ENCODE assay signal across 1 cellular context in genomic region chr2:84458436-84459027, GRCh38.
TF ChIP-seq lines count a peak whose summit lies in the region.

No MANE protein-coding gene starts in this region.

TF ChIP-seq in HepG2, 621 proteins besides CTCF, POLR2A, EP300 and RAD21 (continued from another document and continues in another):
- no peak for TF ChIP-seq ZBED4 (CRISPR knock-in tag; IDR thresholded peaks at IDR 0.05; ENCODE audit: borderline replicate concordance)
- TF ChIP-seq, protein P1, sequence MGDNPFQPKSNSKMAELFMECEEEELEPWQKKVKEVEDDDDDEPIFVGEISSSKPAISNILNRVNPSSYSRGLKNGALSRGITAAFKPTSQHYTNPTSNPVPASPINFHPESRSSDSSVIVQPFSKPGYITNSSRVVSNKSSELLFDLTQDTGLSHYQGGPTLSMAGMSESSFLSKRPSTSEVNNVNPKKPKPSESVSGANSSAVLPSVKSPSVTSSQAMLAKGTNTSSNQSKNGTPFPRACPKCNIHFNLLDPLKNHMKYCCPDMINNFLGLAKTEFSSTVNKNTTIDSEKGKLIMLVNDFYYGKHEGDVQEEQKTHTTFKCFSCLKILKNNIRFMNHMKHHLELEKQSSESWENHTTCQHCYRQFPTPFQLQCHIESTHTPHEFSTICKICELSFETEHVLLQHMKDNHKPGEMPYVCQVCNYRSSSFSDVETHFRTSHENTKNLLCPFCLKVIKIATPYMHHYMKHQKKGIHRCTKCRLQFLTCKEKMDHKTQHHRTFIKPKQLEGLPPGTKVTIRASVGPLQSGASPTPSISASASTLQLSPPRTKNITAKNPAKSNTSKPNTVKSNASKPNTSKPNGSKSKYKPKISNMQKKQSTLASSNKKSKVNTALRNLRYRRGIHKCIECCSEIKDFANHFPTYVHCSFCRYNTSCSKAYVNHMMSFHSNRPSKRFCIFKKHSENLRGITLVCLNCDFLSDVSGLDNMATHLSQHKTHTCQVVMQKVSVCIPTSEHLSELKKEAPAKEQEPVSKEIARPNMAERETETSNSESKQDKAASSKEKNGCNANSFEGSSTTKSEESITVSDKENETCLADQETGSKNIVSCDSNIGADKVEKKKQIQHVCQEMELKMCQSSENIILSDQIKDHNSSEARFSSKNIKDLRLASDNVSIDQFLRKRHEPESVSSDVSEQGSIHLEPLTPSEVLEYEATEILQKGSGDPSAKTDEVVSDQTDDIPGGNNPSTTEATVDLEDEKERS (CRISPR knock-in tag; IDR thresholded peaks at IDR 0.05) = no peak
- TF ChIP-seq PCBP1 (IDR thresholded peaks at IDR 0.05; ENCODE audit: borderline replicate concordance, low read depth, low read length) = no peak
- TF ChIP-seq ZNF501 (CRISPR knock-in tag; IDR thresholded peaks at IDR 0.05) = no peak
- no peak for TF ChIP-seq SNRNP70 (IDR thresholded peaks at IDR 0.05; ENCODE audit: low read depth, low read length)
- TF ChIP-seq, protein P2, sequence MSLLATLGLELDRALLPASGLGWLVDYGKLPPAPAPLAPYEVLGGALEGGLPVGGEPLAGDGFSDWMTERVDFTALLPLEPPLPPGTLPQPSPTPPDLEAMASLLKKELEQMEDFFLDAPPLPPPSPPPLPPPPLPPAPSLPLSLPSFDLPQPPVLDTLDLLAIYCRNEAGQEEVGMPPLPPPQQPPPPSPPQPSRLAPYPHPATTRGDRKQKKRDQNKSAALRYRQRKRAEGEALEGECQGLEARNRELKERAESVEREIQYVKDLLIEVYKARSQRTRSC (CRISPR knock-in tag; IDR thresholded peaks at IDR 0.05; ENCODE audit: low read depth) = no peak; the same call in 1 of the 2 replicates
- no peak for TF ChIP-seq JDP2 (CRISPR knock-in tag; IDR thresholded peaks at IDR 0.05; ENCODE audit: borderline replicate concordance)
- TF ChIP-seq TCF7L2 (IDR thresholded peaks at IDR 0.05; ENCODE audit: low read depth, low read length) = no peak
- TF ChIP-seq LBX2 (CRISPR knock-in tag; IDR thresholded peaks at IDR 0.05; ENCODE audit: borderline replicate concordance) = no peak
- TF ChIP-seq MATR3 (CRISPR knock-in tag; IDR thresholded peaks at IDR 0.05) = no peak
- no peak for TF ChIP-seq PRDM4 (CRISPR knock-in tag; IDR thresholded peaks at IDR 0.05; ENCODE audit: borderline replicate concordance)
- TF ChIP-seq ZNF557 (CRISPR knock-in tag; IDR thresholded peaks at IDR 0.05) = no peak
- TF ChIP-seq, protein P3, sequence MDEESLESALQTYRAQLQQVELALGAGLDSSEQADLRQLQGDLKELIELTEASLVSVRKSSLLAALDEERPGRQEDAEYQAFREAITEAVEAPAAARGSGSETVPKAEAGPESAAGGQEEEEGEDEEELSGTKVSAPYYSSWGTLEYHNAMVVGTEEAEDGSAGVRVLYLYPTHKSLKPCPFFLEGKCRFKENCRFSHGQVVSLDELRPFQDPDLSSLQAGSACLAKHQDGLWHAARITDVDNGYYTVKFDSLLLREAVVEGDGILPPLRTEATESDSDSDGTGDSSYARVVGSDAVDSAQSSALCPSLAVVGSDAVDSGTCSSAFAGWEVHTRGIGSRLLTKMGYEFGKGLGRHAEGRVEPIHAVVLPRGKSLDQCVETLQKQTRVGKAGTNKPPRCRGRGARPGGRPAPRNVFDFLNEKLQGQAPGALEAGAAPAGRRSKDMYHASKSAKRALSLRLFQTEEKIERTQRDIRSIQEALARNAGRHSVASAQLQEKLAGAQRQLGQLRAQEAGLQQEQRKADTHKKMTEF (CRISPR knock-in tag; IDR thresholded peaks at IDR 0.05) = no peak
- no peak for TF ChIP-seq KDM5B (CRISPR knock-in tag; IDR thresholded peaks at IDR 0.05; ENCODE audit: borderline replicate concordance)
- no peak for TF ChIP-seq ZBTB39 (CRISPR knock-in tag; IDR thresholded peaks at IDR 0.05)
- TF ChIP-seq ELF3 (CRISPR knock-in tag; IDR thresholded peaks at IDR 0.05) = no peak
- no peak for TF ChIP-seq AGO2 (optimal IDR thresholded peaks at IDR 0.05; ENCODE audit: low read depth, low read length)
- TF ChIP-seq GLI4 (CRISPR knock-in tag; IDR thresholded peaks at IDR 0.05; ENCODE audit: borderline replicate concordance) = no peak
- no peak for TF ChIP-seq PHF21A (CRISPR knock-in tag; IDR thresholded peaks at IDR 0.05)
- 0 out of 2 replicates have a peak, but pooled peaks have one; percentile 34 for TF ChIP-seq ZNF850 (CRISPR knock-in tag; conservative IDR thresholded peaks at IDR 0.05)
- no peak for TF ChIP-seq ZFX (CRISPR knock-in tag; IDR thresholded peaks at IDR 0.05; ENCODE audit: low read depth)
- no peak for TF ChIP-seq ZNF326 (CRISPR knock-in tag; IDR thresholded peaks at IDR 0.05; ENCODE audit: borderline replicate concordance)
- TF ChIP-seq, protein P4, sequence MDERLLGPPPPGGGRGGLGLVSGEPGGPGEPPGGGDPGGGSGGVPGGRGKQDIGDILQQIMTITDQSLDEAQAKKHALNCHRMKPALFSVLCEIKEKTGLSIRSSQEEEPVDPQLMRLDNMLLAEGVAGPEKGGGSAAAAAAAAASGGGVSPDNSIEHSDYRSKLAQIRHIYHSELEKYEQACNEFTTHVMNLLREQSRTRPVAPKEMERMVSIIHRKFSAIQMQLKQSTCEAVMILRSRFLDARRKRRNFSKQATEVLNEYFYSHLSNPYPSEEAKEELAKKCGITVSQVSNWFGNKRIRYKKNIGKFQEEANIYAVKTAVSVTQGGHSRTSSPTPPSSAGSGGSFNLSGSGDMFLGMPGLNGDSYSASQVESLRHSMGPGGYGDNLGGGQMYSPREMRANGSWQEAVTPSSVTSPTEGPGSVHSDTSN (CRISPR knock-in tag; IDR thresholded peaks at IDR 0.05) = no peak
- no peak for TF ChIP-seq HHEX (CRISPR knock-in tag; IDR thresholded peaks at IDR 0.05)
- no peak for TF ChIP-seq POLR2AphosphoS2 (IDR thresholded peaks at IDR 0.05; ENCODE audit: low read depth, low read length)
- no peak for TF ChIP-seq ZNF503 (CRISPR knock-in tag; IDR thresholded peaks at IDR 0.05)
- no peak for TF ChIP-seq ARNTL (CRISPR knock-in tag; IDR thresholded peaks at IDR 0.05)
- TF ChIP-seq, protein P5, sequence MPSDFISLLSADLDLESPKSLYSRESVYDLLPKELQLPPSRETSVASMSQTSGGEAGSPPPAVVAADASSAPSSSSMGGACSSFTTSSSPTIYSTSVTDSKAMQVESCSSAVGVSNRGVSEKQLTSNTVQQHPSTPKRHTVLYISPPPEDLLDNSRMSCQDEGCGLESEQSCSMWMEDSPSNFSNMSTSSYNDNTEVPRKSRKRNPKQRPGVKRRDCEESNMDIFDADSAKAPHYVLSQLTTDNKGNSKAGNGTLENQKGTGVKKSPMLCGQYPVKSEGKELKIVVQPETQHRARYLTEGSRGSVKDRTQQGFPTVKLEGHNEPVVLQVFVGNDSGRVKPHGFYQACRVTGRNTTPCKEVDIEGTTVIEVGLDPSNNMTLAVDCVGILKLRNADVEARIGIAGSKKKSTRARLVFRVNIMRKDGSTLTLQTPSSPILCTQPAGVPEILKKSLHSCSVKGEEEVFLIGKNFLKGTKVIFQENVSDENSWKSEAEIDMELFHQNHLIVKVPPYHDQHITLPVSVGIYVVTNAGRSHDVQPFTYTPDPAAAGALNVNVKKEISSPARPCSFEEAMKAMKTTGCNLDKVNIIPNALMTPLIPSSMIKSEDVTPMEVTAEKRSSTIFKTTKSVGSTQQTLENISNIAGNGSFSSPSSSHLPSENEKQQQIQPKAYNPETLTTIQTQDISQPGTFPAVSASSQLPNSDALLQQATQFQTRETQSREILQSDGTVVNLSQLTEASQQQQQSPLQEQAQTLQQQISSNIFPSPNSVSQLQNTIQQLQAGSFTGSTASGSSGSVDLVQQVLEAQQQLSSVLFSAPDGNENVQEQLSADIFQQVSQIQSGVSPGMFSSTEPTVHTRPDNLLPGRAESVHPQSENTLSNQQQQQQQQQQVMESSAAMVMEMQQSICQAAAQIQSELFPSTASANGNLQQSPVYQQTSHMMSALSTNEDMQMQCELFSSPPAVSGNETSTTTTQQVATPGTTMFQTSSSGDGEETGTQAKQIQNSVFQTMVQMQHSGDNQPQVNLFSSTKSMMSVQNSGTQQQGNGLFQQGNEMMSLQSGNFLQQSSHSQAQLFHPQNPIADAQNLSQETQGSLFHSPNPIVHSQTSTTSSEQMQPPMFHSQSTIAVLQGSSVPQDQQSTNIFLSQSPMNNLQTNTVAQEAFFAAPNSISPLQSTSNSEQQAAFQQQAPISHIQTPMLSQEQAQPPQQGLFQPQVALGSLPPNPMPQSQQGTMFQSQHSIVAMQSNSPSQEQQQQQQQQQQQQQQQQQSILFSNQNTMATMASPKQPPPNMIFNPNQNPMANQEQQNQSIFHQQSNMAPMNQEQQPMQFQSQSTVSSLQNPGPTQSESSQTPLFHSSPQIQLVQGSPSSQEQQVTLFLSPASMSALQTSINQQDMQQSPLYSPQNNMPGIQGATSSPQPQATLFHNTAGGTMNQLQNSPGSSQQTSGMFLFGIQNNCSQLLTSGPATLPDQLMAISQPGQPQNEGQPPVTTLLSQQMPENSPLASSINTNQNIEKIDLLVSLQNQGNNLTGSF (CRISPR knock-in tag; IDR thresholded peaks at IDR 0.05) = peak; percentile 75; the same call in 1 of the 2 replicates
- TF ChIP-seq NFE2 (CRISPR knock-in tag; IDR thresholded peaks at IDR 0.05) = no peak
